ENCODE assay signal across 1 cellular context in genomic region chr7:5692845-5693278, GRCh38.
TF ChIP-seq lines count a peak whose summit lies in the region.

No MANE protein-coding gene starts in this region.

TF ChIP-seq in HepG2, 621 proteins besides CTCF, POLR2A, EP300 and RAD21 (continued from another document):
- TF ChIP-seq ZHX2 (IDR thresholded peaks at IDR 0.05; ENCODE audit: low read depth): no peak
- TF ChIP-seq ZHX2 (CRISPR knock-in tag; IDR thresholded peaks at IDR 0.05; ENCODE audit: borderline replicate concordance): no peak
- TF ChIP-seq CREBL2 (CRISPR knock-in tag; IDR thresholded peaks at IDR 0.05; ENCODE audit: borderline replicate concordance): no peak
- no peak for TF ChIP-seq TCF12 (IDR thresholded peaks at IDR 0.05)
- no peak for TF ChIP-seq TCF12 (CRISPR knock-in tag; IDR thresholded peaks at IDR 0.05)
- no peak for TF ChIP-seq ZNF382 (CRISPR knock-in tag; IDR thresholded peaks at IDR 0.05; ENCODE audit: borderline replicate concordance)
- TF ChIP-seq ZNF235 (CRISPR knock-in tag; IDR thresholded peaks at IDR 0.05; ENCODE audit: borderline replicate concordance): no peak
- no peak for TF ChIP-seq RFX1 (IDR thresholded peaks at IDR 0.05)
- no peak for TF ChIP-seq ZBTB21 (CRISPR knock-in tag; IDR thresholded peaks at IDR 0.05)
